ENCODE assay signal across 23 cellular contexts in genomic region chr17:38564869-38565268, GRCh38. TPM values are rescaled to one million over a fixed set of nuclear protein-coding genes. Genes with fewer than 3 reads are reported as not detected.
A peak's percentile ranks its signal among the peaks of the same experiment; 100 is the strongest.
DNase-seq lines count a peak whose midpoint lies in the region; FAIRE-seq and TF ChIP-seq lines count a peak whose summit lies in the region.
"Had no signal": no experiment of that assay in that cellular context is flagged by ENCODE, and none has a peak within 500 bp of the region (broad histone marks: within the 10 kb centered on the region; RNA-seq: fewer than 3 reads in every experiment).

No MANE protein-coding gene starts in this region.

- H2AFZ ChIP-seq in H1 (ENCODE audit: low read length) (no peak overlapping the region), neural cell (ENCODE audit: low read depth, low read length) (no peak overlapping the region)

- H3K9me3 ChIP-seq in H1 (ENCODE audit: insufficient read depth in 2 of 2, low read depth in 1 of 2, low read length in 1 of 2): no peaks in the 10 kb centered on the region
- no peaks in the 10 kb centered on the region for H3K9me3 ChIP-seq in neural cell (ENCODE audit: low read length)
- H3K9me3 ChIP-seq in A673 (ENCODE audit: low read depth, low read length, poor library complexity, severe bottlenecking): no peaks in the 10 kb centered on the region
- H3K9me3 ChIP-seq: ascending aorta, psoas muscle had no signal

- TF ChIP-seq POLR2A in H1 (IDR thresholded peaks at IDR 0.05; ENCODE audit: control extremely low read depth in 1 of 2, low read depth in 2 of 2, low read length in 2 of 2): no peak

- POLR2A ChIA-PET in H1 (lab: Charles Lee; ENCODE audit: partially characterized antibody) (interaction anchor here (1.2 to 4.9 kb wide), 6 partner anchors 33 to 166 kb away, joined by 3 to 45 read pairs (median 16); partner anchors contain the start of gene SRCIN1), A673 (lab: Charles Lee; ENCODE audit: low non-redundant PET) (no interaction called here)

- no peaks in the 10 kb centered on the region for H3K9me2 ChIP-seq in neural cell (ENCODE audit: insufficient read depth, low read length)

- peaks cover 3% of the 10 kb centered on the region for H3F3A ChIP-seq in neural cell (ENCODE audit: insufficient read depth, low read length, poor library complexity, severe bottlenecking)

- H4K20me1 ChIP-seq in H1 (replicated peaks in 1 of 2; ENCODE audit: control insufficient read depth in 1 of 2, insufficient read depth in 2 of 2, low read length in 2 of 2) (peaks cover 8 to 41% of the 10 kb centered on the region in 2 experiments), neural cell (ENCODE audit: insufficient read depth) (peaks cover 9% of the 10 kb centered on the region)

- H3K36me3 ChIP-seq in H1 (ENCODE audit: control insufficient read depth in 2 of 4, insufficient read depth in 4 of 4, low read length in 3 of 4): peaks cover 0 to 7% (median 0%) of the 10 kb centered on the region in 4 experiments; a peak in 1 of 8 replicates
- no peaks in the 10 kb centered on the region for H3K36me3 ChIP-seq in neural cell (ENCODE audit: insufficient read depth, low read length)
- no peaks in the 10 kb centered on the region for H3K36me3 ChIP-seq in A673 (ENCODE audit: insufficient read depth, low read length, poor library complexity, severe bottlenecking)
- H3K36me3 ChIP-seq: ascending aorta, HAP-1 had no signal

- H3K27ac ChIP-seq in H1 (ENCODE audit: low read depth, low read length) (no peak overlapping the region), neural cell (ENCODE audit: low read length) (peak overlapping the region; percentile 32), A673 (ENCODE audit: low read depth, low read length, poor library complexity, severe bottlenecking) (no peak overlapping the region)
- H3K27ac ChIP-seq: 22Rv1, ascending aorta, psoas muscle, skin epidermis, VCaP had no signal

- H3K4me3 ChIP-seq in H1 (ENCODE audit: extremely low read depth in 1 of 4, insufficient read depth in 2 of 4, low read depth in 3 of 4, low read length in 4 of 4) (peak overlapping the region in 3 of 4 experiments; percentile 5 to 8 (median 6); a peak in 3 of 8 replicates), neural cell (ENCODE audit: low read length) (peak overlapping the region; percentile 44), A673 (ENCODE audit: low read depth, low read length, poor library complexity, severe bottlenecking) (no peak overlapping the region)
- H3K4me3 ChIP-seq: ascending aorta, HAP-1, psoas muscle, skin epidermis had no signal

- H2BK120ac ChIP-seq in H1 (replicated peaks; ENCODE audit: low read depth, low read length): no peak overlapping the region

- 0 out of 2 replicates have a peak overlapping the region, but pooled peaks have one; percentile 27 for H2BK12ac ChIP-seq in H1 (ENCODE audit: low read depth, low read length)

- no peak overlapping the region for H3K14ac ChIP-seq in H1 (ENCODE audit: insufficient read length)

- H3K23me2 ChIP-seq in H1 (ENCODE audit: low read depth, low read length): peaks cover 14% of the 10 kb centered on the region

- TF ChIP-seq CTCF in H1 (IDR thresholded peaks at IDR 0.05; ENCODE audit: control extremely low read depth in 1 of 3, insufficient read depth in 1 of 3, low read depth in 1 of 3, low read length in 3 of 3) (no peak), neural cell (IDR thresholded peaks at IDR 0.05; ENCODE audit: poor library complexity, severe bottlenecking) (no peak), A673 (conservative IDR thresholded peaks at IDR 0.05; ENCODE audit: low read depth, low read length) (no peak)

- no peaks in the 10 kb centered on the region for H3K79me1 ChIP-seq in H1 (ENCODE audit: low read depth, low read length)

- TF ChIP-seq EP300 in H1 (IDR thresholded peaks at IDR 0.05; ENCODE audit: borderline replicate concordance in 1 of 2, low read depth in 2 of 2, low read length in 2 of 2): no peak
- TF ChIP-seq EP300 in neural cell (conservative IDR thresholded peaks at IDR 0.05; ENCODE audit: poor library complexity, severe bottlenecking): peak; percentile 34

- no peaks in the 10 kb centered on the region for H3K79me2 ChIP-seq in H1 (ENCODE audit: control insufficient read depth in 1 of 2, insufficient read depth in 2 of 2, low read length in 2 of 2)
- no peaks in the 10 kb centered on the region for H3K79me2 ChIP-seq in neural cell (replicated peaks; ENCODE audit: insufficient read depth, low read length)

- H3K27me3 ChIP-seq in H1 (replicated peaks in 1 of 4; ENCODE audit: control insufficient read depth in 3 of 4, extremely low read depth in 1 of 4, insufficient read depth in 3 of 4, low read length in 3 of 4) (peaks cover 66 to 95% (median 92%) of the 10 kb centered on the region in 4 experiments), neural cell (ENCODE audit: insufficient read depth, low read depth, low read length) (peaks cover 23% of the 10 kb centered on the region), A673 (replicated peaks; ENCODE audit: insufficient read depth, low read depth, low read length, poor library complexity) (no peaks in the 10 kb centered on the region)

- intact Hi-C loops in A673 (cut with micrococcal nuclease; ENCODE audit: unreplicated experiment): no loop called here

- FAIRE-seq in H1 (lab: Jason Lieb, UNC): no peak
- FAIRE-seq: endometrium, GM18507 had no signal

- H3K4me2 ChIP-seq in H1 (ENCODE audit: insufficient read depth in 1 of 2, low read depth in 2 of 2, low read length in 2 of 2) (peak overlapping the region; percentile 47 to 89; a peak in 3 of 4 replicates), neural cell (ENCODE audit: low read length) (no peak overlapping the region)

- H2BK20ac ChIP-seq in H1 (ENCODE audit: low read length): no peak overlapping the region

- no peak overlapping the region for H4K91ac ChIP-seq in H1 (replicated peaks; ENCODE audit: insufficient read length, low read length)

- TF ChIP-seq RAD21 in H1 (IDR thresholded peaks at IDR 0.05 in 1 of 2, conservative IDR thresholded peaks at IDR 0.05 in 1 of 2; ENCODE audit: low read depth in 2 of 2, low read length in 2 of 2): no peak
- no peak for TF ChIP-seq RAD21 in neural cell (conservative IDR thresholded peaks at IDR 0.05)

- DNase-seq in DMS 273 (lab: John Stamatoyannopoulos, UW; ENCODE audit: unreplicated experiment): peak; percentile 53
- DNase-seq in DMS 273 treated with DMSO at 0.1 percent for 48 hours (lab: John Stamatoyannopoulos, UW): no peak
- peak; percentile 89 for DNase-seq in NCI-H82 (lab: John Stamatoyannopoulos, UW)
- DNase-seq in H1 (ENCODE audit: low read depth in 1 of 2, low spot score in 2 of 2): no peak
- DNase-seq in NCI-H345 treated with DMSO at 0.1 percent for 48 hours (lab: John Stamatoyannopoulos, UW; ENCODE audit: unreplicated experiment): no peak
- no peak for DNase-seq in DMS79 (lab: John Stamatoyannopoulos, UW)
- DNase-seq in A673 (ENCODE audit: low spot score): no peak
- DNase-seq: activated CD4-positive, alpha-beta T cell treated with anti-CD3 and anti-CD28 coated beads, Interleukin-2, amount 10 ng/mL, durations not matched to agents 7 days and 5 days; GF-D8; IMR-90; kidney glomerular epithelial cell; mammary epithelial cell; NCI-H1092 treated with DMSO at 0.1 percent for 48 hours; NCI-H1930; psoas muscle had no signal

- no peak overlapping the region for H3K56ac ChIP-seq in H1 (replicated peaks; ENCODE audit: insufficient read length, low read depth, low read length)

- no peak overlapping the region for H2AK5ac ChIP-seq in H1 (ENCODE audit: low read depth, low read length)

- H2BK15ac ChIP-seq in H1 (ENCODE audit: low read length): 0 out of 2 replicates have a peak overlapping the region, but pooled peaks have one; percentile 72

- no peak overlapping the region for H3K4ac ChIP-seq in H1 (replicated peaks; ENCODE audit: insufficient read length, low read depth, low read length)

- no peak overlapping the region; the same call in 1 of the 2 replicates for H3K18ac ChIP-seq in H1 (ENCODE audit: extremely low read depth, low read length)

- H4K8ac ChIP-seq in H1 (ENCODE audit: extremely low read depth, insufficient read depth, low read length): no peak overlapping the region

- no peak overlapping the region for H4K5ac ChIP-seq in H1 (ENCODE audit: insufficient read length, low read depth, low read length)

- BruUV-seq in A673 (replicated peaks; lab: Mats Ljungman, UMichigan): no TSS peak

- H2BK5ac ChIP-seq in H1 (ENCODE audit: low read depth, low read length): no peak overlapping the region

- CTCF ChIA-PET in H1 (lab: Charles Lee; ENCODE audit: partially characterized antibody) (interaction anchor here (0.7 to 38.1 kb wide), 12 partner anchors 9 to 170 kb away, joined by 3 to 914 read pairs (median 8); partner anchors contain the start of gene SRCIN1), A673 (lab: Charles Lee) (interaction anchor here (0.9 kb wide), 1 partner anchor 141 kb away, joined by 3 read pairs; no protein-coding TSS in a partner anchor)

- 19% methylated on average over 6 of the region's 6 CpGs; no CpG with 5 or more reads in 1 of the 2 experiments for WGBS in H1 (ENCODE audit: extremely low coverage in 1 of 2, insufficient coverage in 1 of 2, insufficient read length in 1 of 2, insufficient replicate concordance in 2 of 2, low coverage in 1 of 2, low lambda C conversion rate in 2 of 2, missing lambda C conversion rate in 1 of 2), 2 experiments

- no peak overlapping the region for H3K9ac ChIP-seq in H1 (replicated peaks in 1 of 4; ENCODE audit: extremely low read depth in 1 of 4, low read depth in 3 of 4, low read length in 3 of 4)
- H3K9ac ChIP-seq in neural cell (ENCODE audit: low read length): peak overlapping the region; percentile 22

- H3K4me1 ChIP-seq in H1 (replicated peaks in 1 of 4; ENCODE audit: control insufficient read depth in 3 of 4, insufficient read depth in 4 of 4, low read length in 3 of 4) (peaks cover 8 to 41% (median 30%) of the 10 kb centered on the region in 4 experiments), A673 (ENCODE audit: insufficient read depth, low read length, poor library complexity, severe bottlenecking) (peaks cover 4% of the 10 kb centered on the region)
- H3K4me1 ChIP-seq: ascending aorta, psoas muscle had no signal

- no peak overlapping the region for H3K23ac ChIP-seq in H1 (ENCODE audit: insufficient read length)

TF ChIP-seq in H1, 55 proteins besides CTCF, POLR2A, EP300 and RAD21 (continues in another document):
- no peak for TF ChIP-seq GABPA (IDR thresholded peaks at IDR 0.05; ENCODE audit: borderline replicate concordance, insufficient read depth, low read length)

RNA-seq across cellular contexts. Expression of gene SRCIN1, which starts 40.9 kb away (rescaled TPM):
- 3.8 and 4.1 TPM in 2 replicates for total RNA-seq in H1 (2021; fragmentation: NEBNext Ultra II Directional; extraction: Animal tissue kit (Norgen Biotek cat#: 25700))
- polyA plus RNA-seq in H1 (2011; rRNA removed): 2.8 and 4.2 TPM in 2 replicates
- 2.3 TPM for polyA plus RNA-seq in H1 (2011; cell fraction: cytosol; rRNA removed)
- polyA plus RNA-seq in H1 (2011; cell fraction: nucleus; rRNA removed): 14.3 TPM
- polyA plus RNA-seq in H1 (2012, experiment 1 of 2): 5.2 to 6.7 TPM (median 6.1 TPM) in 4 replicates
- polyA plus RNA-seq in H1 (2012, experiment 2 of 2): 2.0 TPM
- 1.7 TPM for polyA plus RNA-seq in H1 (2013, experiment 1 of 2)
- polyA plus RNA-seq in H1 (2013, experiment 2 of 2): 1.3 TPM
- polyA minus RNA-seq in H1 (2011; rRNA and poly(A)+ RNA removed): 2.0 and 3.7 TPM in 2 replicates
- polyA minus RNA-seq in H1 (2011; cell fraction: cytosol; rRNA and poly(A)+ RNA removed): 5.5 TPM
- 9.6 TPM for polyA minus RNA-seq in H1 (2011; cell fraction: nucleus; rRNA and poly(A)+ RNA removed)
- polyA plus RNA-seq in neural cell: 18.0 and 22.8 TPM in 2 replicates
- polyA minus RNA-seq in neural cell: 52.8 and 59.2 TPM in 2 replicates
- total RNA-seq in A673 (2021): 1.6 and 3.5 TPM in 2 replicates
- total RNA-seq: ascending aorta, IMR-90 had no signal
- polyA plus RNA-seq: IMR-90 had no signal

Comparison
In these comparisons a context has a peak if more than half of its experiments do, and no peak if none do; other contexts are left out.
1. DNase-seq: peak in DMS 273 (single experiment) and NCI-H82 (single experiment); none in DMS 273 treated with DMSO at 0.1 percent for 48 hours (single experiment), H1 (0 of 2), NCI-H345 treated with DMSO at 0.1 percent for 48 hours (single experiment), DMS79 (single experiment) and A673 (single experiment).